In the genomic region with DNA sequence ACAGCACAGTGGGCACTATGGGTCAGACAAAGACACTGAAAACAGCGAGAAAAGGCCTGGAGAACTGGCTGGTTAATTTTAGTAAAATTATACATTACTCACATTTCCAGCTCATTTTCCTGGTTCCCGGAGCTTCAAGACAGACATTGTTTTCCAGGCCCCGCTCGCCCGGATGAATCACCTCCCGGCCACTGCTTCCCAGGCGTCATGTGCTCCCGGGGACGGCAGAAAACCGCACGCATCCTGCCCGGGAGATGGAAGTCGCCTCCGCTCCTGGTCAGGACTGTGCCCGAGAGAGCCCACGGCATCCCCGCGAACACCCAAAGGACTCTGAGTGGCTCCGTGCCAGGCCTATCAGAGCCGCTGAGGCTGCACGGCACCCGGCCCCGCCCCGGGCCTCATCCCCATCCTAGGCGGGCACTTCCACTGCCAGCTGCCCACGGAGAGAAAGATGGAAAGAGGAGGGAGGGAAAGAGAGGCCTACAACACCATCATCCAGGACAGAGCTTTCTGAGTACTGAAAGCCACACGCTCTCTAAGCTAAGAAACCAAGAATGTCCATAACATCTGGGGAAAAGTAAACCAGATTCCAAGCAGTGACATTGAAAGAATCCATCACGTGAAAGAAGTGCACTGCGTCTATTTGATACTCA, we compare ENCODE assay signal across 8 cellular contexts.
DNase-seq lines count a peak whose midpoint lies in the region; ATAC-seq and TF ChIP-seq lines count a peak whose summit lies in the region.

No MANE protein-coding gene starts in this region.

- no peaks in the 10 kb centered on the region for H3K27me3 Mint-ChIP-seq in Calu3 (ENCODE audit: unreplicated experiment)
- no peaks in the 10 kb centered on the region for H3K27me3 Mint-ChIP-seq in activated T-helper 17 cell treated with anti-CD3 and anti-CD28 coated beads, Interleukin-2, amount 50 U/mL, for 72 hours
- peaks cover 30% of the 10 kb centered on the region for H3K27me3 Mint-ChIP-seq in endothelial cell (ENCODE audit: unreplicated experiment)

- H3K27ac Mint-ChIP-seq in Calu3 (ENCODE audit: unreplicated experiment) (peak overlapping the region; percentile 86), endothelial cell (ENCODE audit: unreplicated experiment) (no peak overlapping the region)
- H3K27ac Mint-ChIP-seq in activated T-helper 17 cell treated with anti-CD3 and anti-CD28 coated beads, Interleukin-2, amount 50 U/mL, for 72 hours: peak overlapping the region; percentile 54

- DNase-seq in Calu3 (peak; percentile 76), Right ventricle myocardium superior (peak; percentile 76), psoas muscle (peak; percentile 84 to 85), HuH-7 (ENCODE audit: low spot score) (no peak), endothelial cell (ENCODE audit: low spot score) (no peak), MV-4-11 (lab: John Stamatoyannopoulos, UW) (no peak)

- no peaks in the 10 kb centered on the region for H3K27me3 ChIP-seq in psoas muscle (ENCODE audit: insufficient read depth in 3 of 3, low read length in 2 of 3)

- H3K4me3 Mint-ChIP-seq in Calu3 (ENCODE audit: low read depth, unreplicated experiment) (peak overlapping the region; percentile 68), endothelial cell (ENCODE audit: unreplicated experiment) (no peak overlapping the region)
- H3K4me3 Mint-ChIP-seq in activated T-helper 17 cell treated with anti-CD3 and anti-CD28 coated beads, Interleukin-2, amount 50 U/mL, for 72 hours: no peak overlapping the region

- TSS peak; percentile 86 for BruUV-seq in Calu3 (replicated peaks; lab: Mats Ljungman, UMichigan)

- peak overlapping the region; percentile 53 for H3K4me3 ChIP-seq in psoas muscle

- CTCF ChIA-PET in Calu3 (lab: Charles Lee): interaction anchor here (0.8 to 1.3 kb wide), 3 partner anchors 22 to 148 kb away, joined by 4 to 11 read pairs (median 4); a partner anchor contains a TSS

- H3K36me3 ChIP-seq in psoas muscle (ENCODE audit: insufficient read depth in 1 of 2, low read depth in 1 of 2): peaks cover 0 to 8% of the 10 kb centered on the region in 2 donors

- TF ChIP-seq CTCF in Calu3 (IDR thresholded peaks at IDR 0.05; ENCODE audit: unreplicated experiment) (no peak), psoas muscle (IDR thresholded peaks at IDR 0.05) (no peak), endothelial cell (IDR thresholded peaks at IDR 0.05; ENCODE audit: unreplicated experiment) (no peak)

- H3K27ac ChIP-seq in psoas muscle: peak overlapping the region; percentile 93

- no peaks in the 10 kb centered on the region for H3K9me3 ChIP-seq in psoas muscle

- intact Hi-C loops in Calu3 (cut with micrococcal nuclease; ENCODE audit: unreplicated experiment): no loop called here
- intact Hi-C loops in Right ventricle myocardium superior (cut with DNase I): no loop called here
- intact Hi-C loops in psoas muscle (cut with DNase I): loop anchor here (2.0 to 5.0 kb wide), 2 partner anchors 74 kb away; a partner anchor contains a TSS

- ATAC-seq in activated T-helper 17 cell treated with anti-CD3 and anti-CD28 coated beads, Interleukin-2, amount 50 U/mL, for 72 hours (replicated peaks): no peak
- peak; percentile 49 for ATAC-seq in Right ventricle myocardium superior (ENCODE audit: poor library complexity)
- peak; percentile 41 to 74 (median 64) for ATAC-seq in psoas muscle
- no peak for ATAC-seq in HG03378 (IDR thresholded peaks at IDR 0.05; ENCODE audit: unreplicated experiment)

- H3K9me3 Mint-ChIP-seq in Calu3 (ENCODE audit: low read depth, unreplicated experiment) (no peaks in the 10 kb centered on the region), endothelial cell (ENCODE audit: unreplicated experiment) (no peaks in the 10 kb centered on the region)
- no peaks in the 10 kb centered on the region for H3K9me3 Mint-ChIP-seq in activated T-helper 17 cell treated with anti-CD3 and anti-CD28 coated beads, Interleukin-2, amount 50 U/mL, for 72 hours

- H3K4me1 Mint-ChIP-seq in Calu3 (ENCODE audit: low read depth, unreplicated experiment) (peaks cover 17% of the 10 kb centered on the region), endothelial cell (ENCODE audit: unreplicated experiment) (peaks cover 20% of the 10 kb centered on the region)
- H3K4me1 Mint-ChIP-seq in activated T-helper 17 cell treated with anti-CD3 and anti-CD28 coated beads, Interleukin-2, amount 50 U/mL, for 72 hours: no peaks in the 10 kb centered on the region

- H3K36me3 Mint-ChIP-seq in Calu3 (ENCODE audit: insufficient read depth, unreplicated experiment) (peaks cover 43% of the 10 kb centered on the region), endothelial cell (ENCODE audit: low read depth, unreplicated experiment) (peaks cover 43% of the 10 kb centered on the region)
- H3K36me3 Mint-ChIP-seq in activated T-helper 17 cell treated with anti-CD3 and anti-CD28 coated beads, Interleukin-2, amount 50 U/mL, for 72 hours (ENCODE audit: low read depth): peaks cover 30% of the 10 kb centered on the region

- whole genome bisulfite sequencing in psoas muscle, 3 donors: 30 to 50% (median 37%) methylated on average over 29 of the region's 29 CpGs

- H3K4me1 ChIP-seq in psoas muscle: peaks cover 47% of the 10 kb centered on the region

Comparison
In these comparisons a context has a peak if more than half of its experiments do, and no peak if none do; other contexts are left out.
1. DNase-seq: peak in Calu3 (single experiment), Right ventricle myocardium superior (single experiment) and psoas muscle (2 of 2); none in HuH-7 (single experiment), endothelial cell (single experiment) and MV-4-11 (single experiment).
2. ATAC-seq: peak in Right ventricle myocardium superior (single experiment) and psoas muscle (4 of 4); none in activated T-helper 17 cell treated with anti-CD3 and anti-CD28 coated beads, Interleukin-2, amount 50 U/mL, for 72 hours (single experiment) and HG03378 (single experiment).
3. intact Hi-C loops: an anchor here in psoas muscle (2.0 to 5.0 kb wide); none called in Calu3 and Right ventricle myocardium superior.